In genomic region chr2:120818441-120818920, GRCh38 we compare ENCODE assay signal across 13 cellular contexts.
A peak's percentile ranks its signal among the peaks of the same experiment; 100 is the strongest.
DNase-seq lines count a peak whose midpoint lies in the region; ATAC-seq, FAIRE-seq and TF ChIP-seq lines count a peak whose summit lies in the region.
"Had no signal": no experiment of that assay in that cellular context is flagged by ENCODE, and none has a peak within 500 bp of the region (broad histone marks: within the 10 kb centered on the region; RNA-seq: fewer than 3 reads in every experiment).

No MANE protein-coding gene starts in this region.

- peak; percentile 71 to 76 for ATAC-seq in A549

- peaks cover 60% of the 10 kb centered on the region for H3K4me1 Mint-ChIP-seq in brain

- TF ChIP-seq CTCF in A549 (IDR thresholded peaks at IDR 0.05) (no peak), HFF-Myc (IDR thresholded peaks at IDR 0.05; ENCODE audit: low read depth, low read length, missing control alignments) (no peak), brain (conservative IDR thresholded peaks at IDR 0.05) (no peak), PC-9 (conservative IDR thresholded peaks at IDR 0.05) (no peak)

- H3K27me3 Mint-ChIP-seq in brain, result no peaks in the 10 kb centered on the region

- H3K36me3 Mint-ChIP-seq in brain, result no peaks in the 10 kb centered on the region

- peak overlapping the region; percentile 27 to 97 (median 87) for H3K27ac Mint-ChIP-seq in brain

- H3F3A ChIP-seq in PC-9 (ENCODE audit: insufficient read depth, low read depth), result no peaks in the 10 kb centered on the region

- BruUV-seq in PC-9 (replicated peaks; lab: Mats Ljungman, UMichigan), result no TSS peak

- 35% methylated on average over 9 of the region's 10 CpGs for WGBS in A549 (ENCODE audit: missing lambda C conversion rate)
- no CpG with 5 or more reads among the region's 10 CpGs for WGBS in mesendoderm (ENCODE audit: extremely low coverage, insufficient coverage, low lambda C conversion rate)

- POLR2A ChIA-PET in A549 (lab: Yijun Ruan, JAX), result interaction anchor here (1.0 kb wide), 1 partner anchor 117 kb away, joined by 3 read pairs; no protein-coding TSS in a partner anchor
- POLR2A ChIA-PET in PC-9 (lab: Charles Lee; ENCODE audit: unreplicated experiment), result no interaction called here

- no peak for TF ChIP-seq POLR2A in A549 (IDR thresholded peaks at IDR 0.05; ENCODE audit: low read length)

- TF ChIP-seq EP300 in A549 (IDR thresholded peaks at IDR 0.05), result no peak

- peaks cover 4% of the 10 kb centered on the region for H3K79me2 ChIP-seq in mesendoderm (ENCODE audit: control insufficient read depth, insufficient read depth, low read length)
- H3K79me2 ChIP-seq in PC-9 (ENCODE audit: low read depth), result no peaks in the 10 kb centered on the region

- H2BK15ac ChIP-seq in mesendoderm (replicated peaks; ENCODE audit: low read depth), result no peak overlapping the region

- no peak overlapping the region for H4K8ac ChIP-seq in mesendoderm (ENCODE audit: low read depth, low read length)

- peak overlapping the region; percentile 66 to 84 for H3K27ac ChIP-seq in A549
- no peak overlapping the region for H3K27ac ChIP-seq in mesendoderm (ENCODE audit: low read depth, low read length)
- H3K27ac ChIP-seq in PC-9, result no peak overlapping the region
- H3K27ac ChIP-seq: BLaER1, cardiac muscle cell, vagina had no signal

- no peak overlapping the region for H2BK120ac ChIP-seq in mesendoderm (ENCODE audit: low read depth, low read length)

- no peak overlapping the region for H3K4me3 ChIP-seq in A549
- no peak overlapping the region for H3K4me3 ChIP-seq in HFF-Myc (replicated peaks; ENCODE audit: low read depth, low read length)
- no peak overlapping the region for H3K4me3 ChIP-seq in mesendoderm (ENCODE audit: low read length)
- no peak overlapping the region for H3K4me3 ChIP-seq in PC-9
- H3K4me3 ChIP-seq: BLaER1, cardiac muscle cell, vagina had no signal

- no peak overlapping the region for H4K5ac ChIP-seq in mesendoderm (ENCODE audit: low read length)

- no peaks in the 10 kb centered on the region for H3K9me3 Mint-ChIP-seq in brain

- no peak overlapping the region for H3K4me3 Mint-ChIP-seq in brain

- no peak overlapping the region for H3K23ac ChIP-seq in mesendoderm (ENCODE audit: low read length)

- no peak overlapping the region for H2AK5ac ChIP-seq in mesendoderm (ENCODE audit: low read length)

- DNase-seq in A549 (ENCODE audit: low read depth in 1 of 2, low spot score in 1 of 2), result peak; percentile 31 to 67
- peak; percentile 53 for DNase-seq in HFF-Myc (ENCODE audit: extremely low read depth, low read depth)
- DNase-seq in mesendoderm, result peak; percentile 43
- no peak for DNase-seq in PC-9
- DNase-seq in KBM-7, result no peak
- no peak for DNase-seq in HUDEP-2 (lab: John Stamatoyannopoulos, UW; ENCODE audit: unreplicated experiment in 76 of 76)
- no peak for DNase-seq in NK-92 treated with Interleukin-12 subunit alpha and Interleukin-12 subunit beta, amount 100 ng/mL, for 24 hours (lab: John Stamatoyannopoulos, UW)
- DNase-seq: NCI-H1417 treated with DMSO at 0.1 percent for 48 hours, T-helper 9 cell had no signal

- in situ Hi-C loops in KBM-7 (cut with MboI; ENCODE audit: low pct_unique_long_range_greater_than_20kb, low sequenced_read_pairs), result no loop called here

- H2AFZ ChIP-seq in PC-9, result no peak overlapping the region

- H3K4me1 ChIP-seq in A549 (peaks cover 28% of the 10 kb centered on the region), mesendoderm (ENCODE audit: control insufficient read depth, low read depth, low read length) (peaks cover 10% of the 10 kb centered on the region), PC-9 (replicated peaks; ENCODE audit: insufficient read depth) (no peaks in the 10 kb centered on the region)

- H3K18ac ChIP-seq in mesendoderm (ENCODE audit: low read length), result no peak overlapping the region

- intact Hi-C loops in PC-9 (cut with micrococcal nuclease; ENCODE audit: unreplicated experiment), result no loop called here

- H3K4ac ChIP-seq in mesendoderm (ENCODE audit: low read depth, low read length), result no peak overlapping the region

- CTCF ChIA-PET in A549 (lab: Yijun Ruan, JAX) (interaction anchor here (1.3 to 2.4 kb wide), 2 partner anchors 122 to 252 kb away, joined by 4 to 10 read pairs; no protein-coding TSS in a partner anchor), PC-9 (lab: Charles Lee) (no interaction called here)

- no peaks in the 10 kb centered on the region for H4K20me1 ChIP-seq in PC-9 (ENCODE audit: insufficient read depth)
- H4K20me1 ChIP-seq: BLaER1 had no signal

- H3K36me3 ChIP-seq in mesendoderm (ENCODE audit: control insufficient read depth, insufficient read depth, low read length) (no peaks in the 10 kb centered on the region), PC-9 (ENCODE audit: low read depth) (no peaks in the 10 kb centered on the region)
- H3K36me3 ChIP-seq: BLaER1, cardiac muscle cell, vagina had no signal

- FAIRE-seq in A549 (lab: Jason Lieb, UNC), result no peak

- H3K9me2 ChIP-seq in PC-9 (ENCODE audit: insufficient read depth), result no peaks in the 10 kb centered on the region

- peaks cover 15% of the 10 kb centered on the region for H3K79me1 ChIP-seq in mesendoderm (ENCODE audit: low read length)

- TF ChIP-seq RAD21 in A549 (conservative IDR thresholded peaks at IDR 0.05 in 1 of 2, IDR thresholded peaks at IDR 0.05 in 1 of 2), result no peak

- no peak overlapping the region for H3K56ac ChIP-seq in mesendoderm (ENCODE audit: low read length)

- H3K27me3 ChIP-seq in mesendoderm (ENCODE audit: insufficient read depth, low read length, poor library complexity), result no peaks in the 10 kb centered on the region
- peaks cover 41% of the 10 kb centered on the region for H3K27me3 ChIP-seq in PC-9 (ENCODE audit: insufficient read depth, low read depth)
- H3K27me3 ChIP-seq: BLaER1, cardiac muscle cell, vagina had no signal

- H3K4me2 ChIP-seq in A549, result peak overlapping the region; percentile 55
- no peak overlapping the region for H3K4me2 ChIP-seq in mesendoderm (ENCODE audit: low read length)
- no peak overlapping the region for H3K4me2 ChIP-seq in PC-9
- H3K4me2 ChIP-seq: BLaER1 had no signal

- H2BK5ac ChIP-seq in mesendoderm (ENCODE audit: low read length), result no peak overlapping the region

- H3K9ac ChIP-seq in mesendoderm (ENCODE audit: low read length), result no peak overlapping the region
- H3K9ac ChIP-seq: BLaER1 had no signal

- no peaks in the 10 kb centered on the region for H3K9me3 ChIP-seq in A549
- H3K9me3 ChIP-seq in PC-9 (ENCODE audit: insufficient read depth, low read depth), result no peaks in the 10 kb centered on the region
- H3K9me3 ChIP-seq: BLaER1, vagina had no signal

TF ChIP-seq in A549, 52 proteins besides CTCF, POLR2A, EP300 and RAD21:
- no peak for TF ChIP-seq CEBPB (IDR thresholded peaks at IDR 0.05)
- no peak for TF ChIP-seq FOSL2 (IDR thresholded peaks at IDR 0.05)
- 0 out of 2 replicates have a peak, but pooled peaks have one; percentile 14 for TF ChIP-seq FOSL2 (CRISPR knock-in tag; IDR thresholded peaks at IDR 0.05)
- TF ChIP-seq USF2 (IDR thresholded peaks at IDR 0.05), result no peak
- no peak for TF ChIP-seq HMGXB4 (CRISPR knock-in tag; IDR thresholded peaks at IDR 0.05; ENCODE audit: borderline replicate concordance)
- TF ChIP-seq HOXB13 (CRISPR knock-in tag; IDR thresholded peaks at IDR 0.05; ENCODE audit: low read depth), result no peak
- TF ChIP-seq, protein P1, sequence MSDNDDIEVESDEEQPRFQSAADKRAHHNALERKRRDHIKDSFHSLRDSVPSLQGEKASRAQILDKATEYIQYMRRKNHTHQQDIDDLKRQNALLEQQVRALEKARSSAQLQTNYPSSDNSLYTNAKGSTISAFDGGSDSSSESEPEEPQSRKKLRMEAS (IDR thresholded peaks at IDR 0.05), result peak; percentile 17; the same call in 1 of the 2 replicates

Comparison
In these comparisons a context has a peak if more than half of its experiments do, and no peak if none do; other contexts are left out.
1. DNase-seq: peak in A549 (2 of 2), HFF-Myc (single experiment) and mesendoderm (single experiment); none in PC-9 (0 of 2), KBM-7 (single experiment), HUDEP-2 (0 of 76) and NK-92 treated with Interleukin-12 subunit alpha and Interleukin-12 subunit beta, amount 100 ng/mL, for 24 hours (single experiment).
2. H3K27ac ChIP-seq: peak in A549 (2 of 2); none in mesendoderm (single experiment) and PC-9 (single experiment).